Comparison of ENCODE assay signal across 20 cellular contexts in genomic region chr2:12596771-12597170, GRCh38.
DNase-seq lines count a peak whose midpoint lies in the region; FAIRE-seq and TF ChIP-seq lines count a peak whose summit lies in the region.
"Had no signal": no experiment of that assay in that cellular context is flagged by ENCODE, and none has a peak within 500 bp of the region (broad histone marks: within the 10 kb centered on the region; RNA-seq: fewer than 3 reads in every experiment).

No MANE protein-coding gene starts in this region.

- TF ChIP-seq EP300 in esophagus muscularis mucosa (IDR thresholded peaks at IDR 0.05) = no peak

- TF ChIP-seq CTCF in esophagus muscularis mucosa (IDR thresholded peaks at IDR 0.05) (no peak), neural progenitor cell (IDR thresholded peaks at IDR 0.05) (no peak), hepatocyte (IDR thresholded peaks at IDR 0.05; ENCODE audit: poor library complexity) (no peak), kidney (IDR thresholded peaks at IDR 0.05; ENCODE audit: borderline replicate concordance, extremely low read depth, insufficient read depth) (no peak)

- H2AFZ ChIP-seq in neural progenitor cell (replicated peaks) (no peak overlapping the region), hepatocyte (no peak overlapping the region)
- H2AFZ ChIP-seq: GM23248 had no signal

- WGBS in esophagus muscularis mucosa = 99% methylated on average over 3 of the region's 3 CpGs
- WGBS in hepatocyte (ENCODE audit: low lambda C conversion rate, missing lambda C conversion rate) = 84% methylated on average over 3 of the region's 3 CpGs

- TF ChIP-seq POLR2A in esophagus muscularis mucosa (IDR thresholded peaks at IDR 0.05; ENCODE audit: low read depth) = no peak

- no peaks in the 10 kb centered on the region for H3K36me3 Mint-ChIP-seq in neural progenitor cell

- H3K4me3 ChIP-seq in esophagus muscularis mucosa (no peak overlapping the region), neural progenitor cell (no peak overlapping the region), hepatocyte (no peak overlapping the region), kidney (ENCODE audit: low read length in 2 of 2) (no peak overlapping the region)
- H3K4me3 ChIP-seq: GM12878, GM23248 had no signal

- H3K4me1 ChIP-seq in esophagus muscularis mucosa (no peaks in the 10 kb centered on the region), neural progenitor cell (no peaks in the 10 kb centered on the region), hepatocyte (ENCODE audit: insufficient read depth) (no peaks in the 10 kb centered on the region), kidney (ENCODE audit: control insufficient read depth in 1 of 2, insufficient read depth in 1 of 2, low read depth in 1 of 2, low read length in 2 of 2) (peaks cover 4 to 6% of the 10 kb centered on the region in 2 donors)

- peaks cover 2% of the 10 kb centered on the region for H3K4me1 Mint-ChIP-seq in neural progenitor cell

- H3K9me3 Mint-ChIP-seq in neural progenitor cell = no peaks in the 10 kb centered on the region

- no peaks in the 10 kb centered on the region for H3F3A ChIP-seq in neural progenitor cell (ENCODE audit: low read depth)

- DNase-seq in esophagus muscularis mucosa (ENCODE audit: extremely low spot score) = peak; percentile 83
- DNase-seq in left kidney (ENCODE audit: low read depth, low spot score) = peak; percentile 50
- DNase-seq in neural progenitor cell (ENCODE audit: low spot score) = no peak
- DNase-seq in urothelium cell line (ENCODE audit: low spot score) = no peak
- DNase-seq in stimulated activated CD4-positive, alpha-beta T cell treated with anti-CD3 and anti-CD28 coated beads, Interleukin-15, amount 100 ng/mL, for 24 hours = no peak
- no peak for DNase-seq in hepatocyte (ENCODE audit: low spot score)
- no peak for DNase-seq in kidney
- no peak for DNase-seq in DMS 273 (lab: John Stamatoyannopoulos, UW; ENCODE audit: unreplicated experiment)
- DNase-seq: Calu3; CD4-positive, alpha-beta memory T cell; COR-L47; DMS153; DND-41; GDM1; GM23248; H7; HCEC 1CT had no signal

- peak overlapping the region; percentile 8 for H3K27ac Mint-ChIP-seq in neural progenitor cell

- H3K79me2 ChIP-seq in neural progenitor cell (ENCODE audit: low read depth) (no peaks in the 10 kb centered on the region), hepatocyte (no peaks in the 10 kb centered on the region)

- H3K9me2 ChIP-seq in hepatocyte (replicated peaks; ENCODE audit: insufficient read depth) = no peaks in the 10 kb centered on the region

- H3K36me3 ChIP-seq in esophagus muscularis mucosa = no peaks in the 10 kb centered on the region
- no peaks in the 10 kb centered on the region for H3K36me3 ChIP-seq in neural progenitor cell
- H3K36me3 ChIP-seq in hepatocyte (replicated peaks; ENCODE audit: insufficient read depth, low read depth) = no peaks in the 10 kb centered on the region
- no peaks in the 10 kb centered on the region for H3K36me3 ChIP-seq in kidney (ENCODE audit: control insufficient read depth in 1 of 2, insufficient read depth in 2 of 2, low read length in 2 of 2)

- H3K9ac ChIP-seq in neural progenitor cell (no peak overlapping the region), kidney (ENCODE audit: low read length in 2 of 2) (no peak overlapping the region)
- H3K9ac ChIP-seq: GM23248 had no signal

- H3K4me2 ChIP-seq in neural progenitor cell (no peak overlapping the region), hepatocyte (no peak overlapping the region)

- H3K27me3 ChIP-seq in esophagus muscularis mucosa (no peaks in the 10 kb centered on the region), neural progenitor cell (no peaks in the 10 kb centered on the region), hepatocyte (no peaks in the 10 kb centered on the region)

- FAIRE-seq in urothelium cell line (lab: Jason Lieb, UNC) = peak; percentile 9
- no peak for FAIRE-seq in kidney (lab: Jason Lieb, UNC)
- FAIRE-seq: GM12878, GM19239, H1 had no signal

- no peaks in the 10 kb centered on the region for H3K27me3 Mint-ChIP-seq in neural progenitor cell (ENCODE audit: insufficient read depth, low read depth)
- H3K27me3 Mint-ChIP-seq: CD4-positive, alpha-beta memory T cell had no signal

- no peak overlapping the region for H3K27ac ChIP-seq in esophagus muscularis mucosa (replicated peaks in 1 of 4)
- no peak overlapping the region for H3K27ac ChIP-seq in neural progenitor cell
- no peak overlapping the region for H3K27ac ChIP-seq in hepatocyte
- H3K27ac ChIP-seq in kidney (ENCODE audit: low read depth in 2 of 2, low read length in 2 of 2) = no peak overlapping the region
- H3K27ac ChIP-seq: GM23248 had no signal

- no peak overlapping the region for H3K4me3 Mint-ChIP-seq in neural progenitor cell
- H3K4me3 Mint-ChIP-seq: CD4-positive, alpha-beta memory T cell had no signal

- H3K9me3 ChIP-seq in esophagus muscularis mucosa (no peaks in the 10 kb centered on the region), neural progenitor cell (ENCODE audit: low read depth) (no peaks in the 10 kb centered on the region), hepatocyte (ENCODE audit: low read depth) (no peaks in the 10 kb centered on the region), kidney (ENCODE audit: control insufficient read depth in 1 of 2, low read length in 2 of 2) (no peaks in the 10 kb centered on the region)

- H4K20me1 ChIP-seq in neural progenitor cell (ENCODE audit: low read depth) (no peaks in the 10 kb centered on the region), hepatocyte (ENCODE audit: insufficient read depth, poor library complexity, severe bottlenecking) (no peaks in the 10 kb centered on the region)

- intact Hi-C loops in esophagus muscularis mucosa (cut with DNase I) (no loop called here), kidney (cut with DNase I) (no loop called here)

Comparison
In these comparisons a context has a peak if more than half of its experiments do, and no peak if none do; other contexts are left out.
1. DNase-seq: peak in esophagus muscularis mucosa (single experiment) and left kidney (single experiment); none in neural progenitor cell (single experiment), urothelium cell line (single experiment), stimulated activated CD4-positive, alpha-beta T cell treated with anti-CD3 and anti-CD28 coated beads, Interleukin-15, amount 100 ng/mL, for 24 hours (single experiment), hepatocyte (single experiment), kidney (single experiment) and DMS 273 (single experiment).